24 cellular contexts compared by ENCODE assay signal in the genomic region with DNA sequence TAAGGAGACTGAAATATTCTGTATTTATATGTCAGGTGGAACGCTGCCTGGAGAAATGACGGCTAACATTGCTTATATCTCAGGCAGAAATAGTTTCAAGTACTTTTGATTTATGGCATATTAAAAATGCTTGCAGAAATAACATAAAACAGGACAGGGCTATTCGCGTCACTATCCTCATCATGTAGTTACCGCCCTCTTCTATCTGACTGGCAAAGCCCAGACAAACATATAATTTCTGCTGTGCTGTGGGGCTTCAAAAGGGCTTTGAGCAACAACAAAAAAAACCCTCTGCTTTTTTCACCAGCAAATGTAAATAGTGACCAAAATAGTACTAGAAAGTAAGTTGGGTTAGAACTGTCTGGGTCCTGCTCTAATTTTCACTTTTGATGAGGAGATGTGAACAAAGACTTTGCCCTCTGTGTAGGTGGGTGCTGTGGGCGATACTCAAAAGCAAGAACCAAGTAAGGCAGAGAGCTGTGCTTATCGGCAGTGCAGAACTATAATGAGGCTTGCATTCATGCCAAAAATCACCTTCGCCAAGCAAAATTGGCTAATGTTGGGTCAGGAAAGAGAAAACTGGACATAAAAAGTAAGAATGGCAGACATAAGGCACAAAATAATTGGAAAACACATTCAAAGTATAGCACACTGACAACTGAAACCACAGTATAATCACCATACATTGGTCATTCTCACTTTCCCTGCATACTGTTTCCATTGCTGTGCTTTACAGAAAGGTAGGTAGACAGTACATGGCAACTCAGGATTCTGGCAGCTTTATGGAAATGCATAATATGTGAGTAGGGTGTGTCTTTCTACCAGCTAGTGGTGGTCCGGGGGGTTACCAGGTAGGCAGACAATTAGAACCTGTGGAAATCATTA.
DNase-seq lines count a peak whose midpoint lies in the region; ATAC-seq and TF ChIP-seq lines count a peak whose summit lies in the region.
"Had no signal": no experiment of that assay in that cellular context is flagged by ENCODE, and none has a peak within 500 bp of the region (broad histone marks: within the 10 kb centered on the region; RNA-seq: fewer than 3 reads in every experiment).

No MANE protein-coding gene starts in this region.

- peak overlapping the region in 1 of 2 donors; percentile 7 for H3K27ac ChIP-seq in tibial artery
- H3K27ac ChIP-seq in A673 (ENCODE audit: low read depth, low read length, poor library complexity, severe bottlenecking) = no peak overlapping the region
- H3K27ac ChIP-seq: KMS-11, suprapubic skin had no signal

- no peaks in the 10 kb centered on the region for H3K4me1 ChIP-seq in mucosa of descending colon (ENCODE audit: low read depth)
- peaks cover 0 to 10% (median 6%) of the 10 kb centered on the region in 4 donors for H3K4me1 ChIP-seq in tibial artery
- no peaks in the 10 kb centered on the region for H3K4me1 ChIP-seq in A673 (ENCODE audit: insufficient read depth, low read length, poor library complexity, severe bottlenecking)
- H3K4me1 ChIP-seq: suprapubic skin had no signal

- POLR2A ChIA-PET in A673 (lab: Charles Lee; ENCODE audit: low non-redundant PET) = no interaction called here

- TF ChIP-seq CTCF in mucosa of descending colon (IDR thresholded peaks at IDR 0.05) = no peak
- TF ChIP-seq CTCF in tibial artery (IDR thresholded peaks at IDR 0.05) = no peak
- no peak for TF ChIP-seq CTCF in A673 (conservative IDR thresholded peaks at IDR 0.05; ENCODE audit: low read depth, low read length)

- CTCF ChIA-PET in A673 (lab: Charles Lee) = no interaction called here

- no TSS peak for BruUV-seq in A673 (replicated peaks; lab: Mats Ljungman, UMichigan)

- no peaks in the 10 kb centered on the region for H3K9me3 ChIP-seq in mucosa of descending colon
- no peaks in the 10 kb centered on the region for H3K9me3 ChIP-seq in tibial artery
- no peaks in the 10 kb centered on the region for H3K9me3 ChIP-seq in A673 (ENCODE audit: low read depth, low read length, poor library complexity, severe bottlenecking)
- H3K9me3 ChIP-seq: suprapubic skin had no signal

- H3K4me3 ChIP-seq in mucosa of descending colon = no peak overlapping the region
- H3K4me3 ChIP-seq in tibial artery = peak overlapping the region; percentile 18 to 25
- no peak overlapping the region for H3K4me3 ChIP-seq in A673 (ENCODE audit: low read depth, low read length, poor library complexity, severe bottlenecking)
- H3K4me3 ChIP-seq: suprapubic skin had no signal

- DNase-seq in NCI-H2227 treated with DMSO at 0.1 percent for 48 hours (lab: John Stamatoyannopoulos, UW) = peak; percentile 74
- peak; percentile 41 for DNase-seq in astrocyte of the hippocampus (ENCODE audit: low read depth, low spot score)
- no peak for DNase-seq in mucosa of descending colon
- no peak for DNase-seq in tibial artery
- no peak for DNase-seq in NCI-H187 (lab: John Stamatoyannopoulos, UW)
- no peak for DNase-seq in A673 (ENCODE audit: low spot score)
- no peak for DNase-seq in dermis blood vessel endothelial cell
- DNase-seq: activated CD8-positive, alpha-beta memory T cell treated with anti-CD3 and anti-CD28 coated beads for 24 hours; activated T-cell treated with anti-CD3 and anti-CD28 coated beads, Interleukin-2, amount 50 U/mL, for 24 hours; CD8-positive, alpha-beta T cell; cerebellar nuclear complex; DMS153; effector CD8-positive, alpha-beta T cell; mammary epithelial cell; naive B cell; NCI-H146; NCI-H526 treated with DMSO at 0.1 percent for 48 hours; occipital lobe; right cardiac atrium; stimulated activated CD8-positive, alpha-beta memory T cell treated with anti-CD3 and anti-CD28 coated beads, Interleukin-4, amount 100 ng/mL, for 48 hours had no signal

- H3K36me3 ChIP-seq in mucosa of descending colon (ENCODE audit: low read depth) = no peaks in the 10 kb centered on the region
- no peaks in the 10 kb centered on the region for H3K36me3 ChIP-seq in tibial artery
- no peaks in the 10 kb centered on the region for H3K36me3 ChIP-seq in A673 (ENCODE audit: insufficient read depth, low read length, poor library complexity, severe bottlenecking)
- H3K36me3 ChIP-seq: suprapubic skin had no signal

- peak; percentile 47 for ATAC-seq in mucosa of descending colon
- ATAC-seq: CD8-positive, alpha-beta T cell; esophagus mucosa; HCT116; right cardiac atrium had no signal

- intact Hi-C loops in mucosa of descending colon (cut with DNase I, micrococcal nuclease) = no loop called here
- intact Hi-C loops in tibial artery (cut with DNase I; ENCODE audit: low total_unique reads) = no loop called here
- intact Hi-C loops in A673 (cut with micrococcal nuclease; ENCODE audit: unreplicated experiment) = no loop called here

- H3K27me3 ChIP-seq in tibial artery (no peaks in the 10 kb centered on the region), A673 (replicated peaks; ENCODE audit: insufficient read depth, low read depth, low read length, poor library complexity) (no peaks in the 10 kb centered on the region)
- H3K27me3 ChIP-seq: suprapubic skin had no signal

Comparison
In these comparisons a context has a peak if more than half of its experiments do, and no peak if none do; other contexts are left out.
1. DNase-seq: peak in NCI-H2227 treated with DMSO at 0.1 percent for 48 hours (single experiment) and astrocyte of the hippocampus (single experiment); none in mucosa of descending colon (0 of 3), tibial artery (0 of 2), NCI-H187 (0 of 2), A673 (single experiment) and dermis blood vessel endothelial cell (single experiment).
2. H3K4me3 ChIP-seq: peak in tibial artery (2 of 2); none in mucosa of descending colon (single experiment) and A673 (single experiment).